Comparison of ENCODE assay signal across 22 cellular contexts in the genomic region with DNA sequence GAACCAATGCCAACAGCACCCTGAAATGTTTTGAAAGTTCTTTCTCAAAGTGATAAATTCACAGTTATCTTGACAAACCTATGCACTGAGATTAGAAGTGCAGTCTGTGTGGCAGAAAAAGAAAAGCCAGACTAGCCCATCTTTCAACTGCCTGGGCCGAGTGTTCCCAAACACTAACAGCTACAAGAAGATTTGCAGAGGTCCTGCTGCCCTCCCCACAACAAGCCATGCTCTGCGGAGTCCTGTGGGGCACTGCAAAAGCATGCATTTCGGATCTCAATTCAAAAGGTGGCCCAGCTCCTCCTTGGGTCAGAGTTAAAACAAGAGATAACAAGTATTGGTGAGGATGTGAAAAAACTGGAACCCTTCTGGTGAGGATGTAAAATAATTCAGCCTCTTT.
DNase-seq lines count a peak whose midpoint lies in the region; ATAC-seq, FAIRE-seq and TF ChIP-seq lines count a peak whose summit lies in the region.
"Had no signal": no experiment of that assay in that cellular context is flagged by ENCODE, and none has a peak within 500 bp of the region (broad histone marks: within the 10 kb centered on the region; RNA-seq: fewer than 3 reads in every experiment).

No MANE protein-coding gene starts in this region.

- H3K4me1 ChIP-seq in IMR-90 (ENCODE audit: control insufficient read depth, insufficient read depth, low read length), result no peaks in the 10 kb centered on the region
- H3K4me1 ChIP-seq in neural progenitor cell, result no peaks in the 10 kb centered on the region
- no peaks in the 10 kb centered on the region for H3K4me1 ChIP-seq in small intestine (ENCODE audit: control insufficient read depth in 2 of 2, insufficient read depth in 1 of 2, low read depth in 1 of 2, low read length in 1 of 2)
- H3K4me1 ChIP-seq: Caco-2 had no signal

- in situ Hi-C loops in IMR-90 (cut with MboI; ENCODE audit: low sequenced_read_pairs), result no loop called here

- H3K27me3 Mint-ChIP-seq in neural progenitor cell (ENCODE audit: insufficient read depth, low read depth), result no peaks in the 10 kb centered on the region
- no peaks in the 10 kb centered on the region for H3K27me3 Mint-ChIP-seq in effector memory CD8-positive, alpha-beta T cell
- H3K27me3 Mint-ChIP-seq: B cell had no signal

- H4K20me1 ChIP-seq in IMR-90 (ENCODE audit: insufficient read depth, low read length) (no peaks in the 10 kb centered on the region), neural progenitor cell (ENCODE audit: low read depth) (no peaks in the 10 kb centered on the region)
- H4K20me1 ChIP-seq: BLaER1 treated with 17β-estradiol and CSF1 and Interleukin-3, amounts not matched to agents 10 nM and 100 nM had no signal

- TF ChIP-seq POLR2A in IMR-90 (IDR thresholded peaks at IDR 0.05; ENCODE audit: low read depth, low read length) (no peak), erythroblast (IDR thresholded peaks at IDR 0.05; ENCODE audit: low read length) (no peak)

- intact Hi-C loops in IMR-90 (cut with micrococcal nuclease), result no loop called here

- H3K4me3 ChIP-seq in IMR-90 (ENCODE audit: insufficient read depth, low read depth, low read length) (no peak overlapping the region), neural progenitor cell (no peak overlapping the region), small intestine (ENCODE audit: low read depth in 1 of 2, low read length in 2 of 2) (no peak overlapping the region)
- H3K4me3 ChIP-seq: BLaER1 treated with 17β-estradiol and CSF1 and Interleukin-3, amounts not matched to agents 10 nM and 100 nM had no signal

- H3K36me3 ChIP-seq in IMR-90 (ENCODE audit: control insufficient read depth, insufficient read depth, low read length), result no peaks in the 10 kb centered on the region
- no peaks in the 10 kb centered on the region for H3K36me3 ChIP-seq in neural progenitor cell
- H3K36me3 ChIP-seq in small intestine (ENCODE audit: control insufficient read depth in 2 of 2, insufficient read depth in 2 of 2, low read length in 2 of 2), result no peaks in the 10 kb centered on the region
- H3K36me3 ChIP-seq: BLaER1 treated with 17β-estradiol and CSF1 and Interleukin-3, amounts not matched to agents 10 nM and 100 nM had no signal

- no peaks in the 10 kb centered on the region for H3F3A ChIP-seq in neural progenitor cell (ENCODE audit: low read depth)

- DNase-seq in IMR-90, result no peak
- peak; percentile 14 for DNase-seq in neural progenitor cell (ENCODE audit: low spot score)
- peak; percentile 47 for DNase-seq in small intestine
- no peak for DNase-seq in effector memory CD8-positive, alpha-beta T cell
- no peak for DNase-seq in OCI-M1 (lab: John Stamatoyannopoulos, UW)
- DNase-seq in erythroblast (lab: John Stamatoyannopoulos, UW), result no peak
- DNase-seq: 8988T; ACHN; Caco-2; Calu3; CD4-positive, alpha-beta T cell; CD8-positive, alpha-beta T cell; DMS79 treated with DMSO at 0.1 percent for 48 hours; GF-D8 had no signal

- peaks cover 3% of the 10 kb centered on the region for H3K27me3 ChIP-seq in IMR-90 (ENCODE audit: control insufficient read depth, insufficient read depth, low read length)
- no peaks in the 10 kb centered on the region for H3K27me3 ChIP-seq in neural progenitor cell
- no peaks in the 10 kb centered on the region for H3K27me3 ChIP-seq in small intestine (ENCODE audit: control insufficient read depth in 2 of 2, insufficient read depth in 2 of 2, low read length in 2 of 2)
- H3K27me3 ChIP-seq: BLaER1 treated with 17β-estradiol and CSF1 and Interleukin-3, amounts not matched to agents 10 nM and 100 nM had no signal

- no peak overlapping the region for H2BK120ac ChIP-seq in IMR-90 (ENCODE audit: low read depth, low read length)

- H3K27ac ChIP-seq in IMR-90 (ENCODE audit: insufficient read depth, low read length) (no peak overlapping the region), neural progenitor cell (no peak overlapping the region), small intestine (ENCODE audit: low read depth in 1 of 2, low read length in 1 of 2) (no peak overlapping the region)
- H3K27ac ChIP-seq: BLaER1 treated with 17β-estradiol and CSF1 and Interleukin-3, amounts not matched to agents 10 nM and 100 nM; C4-2B had no signal

- no peak overlapping the region for H3K23ac ChIP-seq in IMR-90 (ENCODE audit: low read depth, low read length)

- no peak for TF ChIP-seq RAD21 in IMR-90 (IDR thresholded peaks at IDR 0.05; ENCODE audit: low read length)

- no peak overlapping the region for H3K4ac ChIP-seq in IMR-90 (ENCODE audit: low read depth, low read length)

- H4K5ac ChIP-seq in IMR-90 (ENCODE audit: low read depth, low read length), result no peak overlapping the region

- no peak overlapping the region for H3K27ac Mint-ChIP-seq in neural progenitor cell
- no peak overlapping the region for H3K27ac Mint-ChIP-seq in effector memory CD8-positive, alpha-beta T cell
- H3K27ac Mint-ChIP-seq: B cell; CD4-positive, alpha-beta T cell; CD8-positive, alpha-beta T cell had no signal

- H3K79me1 ChIP-seq in IMR-90 (ENCODE audit: low read depth in 1 of 2, low read length in 2 of 2), result no peaks in the 10 kb centered on the region

- no peak overlapping the region for H3K4me2 ChIP-seq in IMR-90 (ENCODE audit: low read depth, low read length)
- H3K4me2 ChIP-seq in neural progenitor cell, result no peak overlapping the region
- H3K4me2 ChIP-seq: BLaER1 treated with 17β-estradiol and CSF1 and Interleukin-3, amounts not matched to agents 10 nM and 100 nM had no signal

- no peak overlapping the region for H3K9ac ChIP-seq in IMR-90 (ENCODE audit: low read depth, low read length)
- no peak overlapping the region for H3K9ac ChIP-seq in neural progenitor cell
- H3K9ac ChIP-seq: BLaER1 treated with 17β-estradiol and CSF1 and Interleukin-3, amounts not matched to agents 10 nM and 100 nM had no signal

- no peak for FAIRE-seq in small intestine (lab: Jason Lieb, UNC)
- FAIRE-seq: A204.1, D721Med, G401.6, GM12891 had no signal

- no peaks in the 10 kb centered on the region for H3K9me3 Mint-ChIP-seq in neural progenitor cell
- H3K9me3 Mint-ChIP-seq in effector memory CD8-positive, alpha-beta T cell, result peaks cover 0 to 8% of the 10 kb centered on the region in 2 donors
- H3K9me3 Mint-ChIP-seq: CD4-positive, alpha-beta T cell; CD8-positive, alpha-beta T cell had no signal

- no peak for TF ChIP-seq CTCF in IMR-90 (conservative IDR thresholded peaks at IDR 0.05; ENCODE audit: low read depth, low read length)
- TF ChIP-seq CTCF in neural progenitor cell (IDR thresholded peaks at IDR 0.05), result no peak

- H4K8ac ChIP-seq in IMR-90 (ENCODE audit: low read depth in 2 of 2, low read length in 2 of 2), result no peak overlapping the region

- CTCF ChIA-PET in IMR-90 (lab: Yijun Ruan, JAX), result no interaction called here

- peak overlapping the region; percentile 46 for H2AFZ ChIP-seq in IMR-90 (replicated peaks; ENCODE audit: low read length, poor library complexity)
- peak overlapping the region; percentile 23 for H2AFZ ChIP-seq in neural progenitor cell (replicated peaks)

- H2AK5ac ChIP-seq in IMR-90 (ENCODE audit: low read depth, low read length), result no peak overlapping the region

- H2BK20ac ChIP-seq in IMR-90 (ENCODE audit: low read depth, low read length), result no peak overlapping the region

- no peak overlapping the region for H3K4me3 Mint-ChIP-seq in neural progenitor cell
- H3K4me3 Mint-ChIP-seq in effector memory CD8-positive, alpha-beta T cell, result no peak overlapping the region
- H3K4me3 Mint-ChIP-seq: B cell; CD4-positive, alpha-beta T cell; CD8-positive, alpha-beta T cell had no signal

- no peak overlapping the region for H2BK15ac ChIP-seq in IMR-90 (ENCODE audit: low read depth, low read length)

- H3K79me2 ChIP-seq in neural progenitor cell (ENCODE audit: low read depth), result no peaks in the 10 kb centered on the region

- WGBS in IMR-90 (ENCODE audit: extremely low coverage in 2 of 2, insufficient read length in 1 of 2), 2 experiments, result no CpG with 5 or more reads among the region's 3 CpGs
- 45 to 54% (median 51%) methylated on average over 3 of the region's 3 CpGs for WGBS in small intestine, 3 donors

- H3K36me3 Mint-ChIP-seq in neural progenitor cell, result no peaks in the 10 kb centered on the region
- H3K36me3 Mint-ChIP-seq in effector memory CD8-positive, alpha-beta T cell (ENCODE audit: insufficient read depth), result no peaks in the 10 kb centered on the region
- H3K36me3 Mint-ChIP-seq: CD8-positive, alpha-beta T cell had no signal

- POLR2A ChIA-PET in IMR-90 (lab: Charles Lee; ENCODE audit: unreplicated experiment), result no interaction called here

- H3K9me3 ChIP-seq in IMR-90 (ENCODE audit: control insufficient read depth, insufficient read depth, low read length) (no peaks in the 10 kb centered on the region), neural progenitor cell (ENCODE audit: low read depth) (no peaks in the 10 kb centered on the region), small intestine (ENCODE audit: control insufficient read depth, low read depth) (no peaks in the 10 kb centered on the region)
- H3K9me3 ChIP-seq: BLaER1 treated with 17β-estradiol and CSF1 and Interleukin-3, amounts not matched to agents 10 nM and 100 nM; Caco-2 had no signal

- H2AK9ac ChIP-seq in IMR-90 (replicated peaks; ENCODE audit: low read depth, low read length, poor library complexity), result no peak overlapping the region

- ATAC-seq in IMR-90 (ENCODE audit: low read depth) (no peak), GM19035 (IDR thresholded peaks at IDR 0.05; ENCODE audit: unreplicated experiment) (no peak)
- no peak for ATAC-seq in effector memory CD8-positive, alpha-beta T cell (replicated peaks)
- ATAC-seq: CD8-positive, alpha-beta T cell had no signal

- no TSS peak for BruUV-seq in IMR-90 (replicated peaks; lab: Mats Ljungman, UMichigan)

- H3K9me1 ChIP-seq in IMR-90 (ENCODE audit: insufficient read depth, low read length), result no peaks in the 10 kb centered on the region

- dilution Hi-C loops in IMR-90 (cut with HindIII; ENCODE audit: low sequenced_read_pairs, unreplicated experiment), result no loop called here

- H3K14ac ChIP-seq in IMR-90 (replicated peaks; ENCODE audit: low read depth, low read length), result no peak overlapping the region

- H3K56ac ChIP-seq in IMR-90 (ENCODE audit: extremely low read depth, insufficient read depth, low read length), result no peak overlapping the region

- peaks cover 9% of the 10 kb centered on the region for H3K4me1 Mint-ChIP-seq in neural progenitor cell
- no peaks in the 10 kb centered on the region for H3K4me1 Mint-ChIP-seq in effector memory CD8-positive, alpha-beta T cell (ENCODE audit: low read depth in 2 of 2)
- H3K4me1 Mint-ChIP-seq: B cell had no signal

- H2BK5ac ChIP-seq in IMR-90 (ENCODE audit: low read depth, low read length, poor library complexity, severe bottlenecking), result no peak overlapping the region

- H4K91ac ChIP-seq in IMR-90 (ENCODE audit: insufficient read depth, low read depth, low read length), result no peak overlapping the region

- H3K18ac ChIP-seq in IMR-90 (ENCODE audit: low read depth, low read length), result no peak overlapping the region

Comparison
In these comparisons a context has a peak if more than half of its experiments do, and no peak if none do; other contexts are left out.
1. DNase-seq: peak in neural progenitor cell (single experiment) and small intestine (single experiment); none in IMR-90 (single experiment), effector memory CD8-positive, alpha-beta T cell (0 of 3), OCI-M1 (single experiment) and erythroblast (0 of 2).